14 cellular contexts compared by ENCODE assay signal in genomic region chr3:195181781-195182469, GRCh38.
DNase-seq lines count a peak whose midpoint lies in the region; ATAC-seq and TF ChIP-seq lines count a peak whose summit lies in the region.
"Had no signal": no experiment of that assay in that cellular context is flagged by ENCODE, and none has a peak within 500 bp of the region (broad histone marks: within the 10 kb centered on the region; RNA-seq: fewer than 3 reads in every experiment).

No MANE protein-coding gene starts in this region.

- peak overlapping the region; percentile 29 for H3K4me2 ChIP-seq in fibroblast of lung (ENCODE audit: extremely low read depth, insufficient read depth, low read length)

- TF ChIP-seq CTCF in fibroblast of lung (conservative IDR thresholded peaks at IDR 0.05 in 1 of 2, IDR thresholded peaks at IDR 0.05 in 1 of 2; ENCODE audit: low read depth in 1 of 2, low read length in 2 of 2) (no peak), ascending aorta (IDR thresholded peaks at IDR 0.05) (no peak)

- no peaks in the 10 kb centered on the region for H3K9me3 Mint-ChIP-seq in activated naive CD4-positive, alpha-beta T cell treated with anti-CD3 and anti-CD28 coated beads, Interleukin-2, amount 50 U/mL, for 72 hours

- H3K27me3 ChIP-seq in fibroblast of lung (ENCODE audit: control insufficient read depth, insufficient read depth, low read length) (no peaks in the 10 kb centered on the region), subcutaneous abdominal adipose tissue (ENCODE audit: control insufficient read depth in 5 of 5, insufficient read depth in 4 of 5, low read length in 5 of 5) (no peaks in the 10 kb centered on the region), ascending aorta (no peaks in the 10 kb centered on the region)
- H3K27me3 ChIP-seq: left lung, neutrophil had no signal

- peak; percentile 58 to 71 for ATAC-seq in activated naive CD4-positive, alpha-beta T cell treated with anti-CD3 and anti-CD28 coated beads, Interleukin-2, amount 50 U/mL, for 72 hours
- ATAC-seq in sciatic nerve, result no peak

- no peaks in the 10 kb centered on the region for H4K20me1 ChIP-seq in fibroblast of lung (ENCODE audit: control insufficient read depth, extremely low read depth, insufficient read depth, low read length)

- H3K79me2 ChIP-seq in fibroblast of lung (ENCODE audit: control insufficient read depth, insufficient read depth, low read length), result peaks cover 3% of the 10 kb centered on the region

- H3K4me3 ChIP-seq in SK-N-MC (peak overlapping the region; percentile 74), fibroblast of lung (replicated peaks in 1 of 4; ENCODE audit: control extremely low read depth in 1 of 4, insufficient read depth in 1 of 4, low read depth in 3 of 4, low read length in 4 of 4) (no peak overlapping the region), subcutaneous abdominal adipose tissue (ENCODE audit: low read depth in 1 of 5, low read length in 5 of 5) (no peak overlapping the region), ascending aorta (no peak overlapping the region)
- H3K4me3 ChIP-seq: HAP-1, left lung had no signal

- H3K9me3 ChIP-seq in SK-N-MC (ENCODE audit: low read depth, low read length) (no peaks in the 10 kb centered on the region), fibroblast of lung (ENCODE audit: control insufficient read depth, insufficient read depth, low read depth, low read length) (no peaks in the 10 kb centered on the region), subcutaneous abdominal adipose tissue (ENCODE audit: control insufficient read depth in 5 of 5, low read length in 5 of 5) (no peaks in the 10 kb centered on the region), ascending aorta (no peaks in the 10 kb centered on the region)
- H3K9me3 ChIP-seq: HAP-1, left lung, neutrophil had no signal

- H3K27ac ChIP-seq in SK-N-MC (no peak overlapping the region), fibroblast of lung (ENCODE audit: insufficient read depth, low read length) (peak overlapping the region; percentile 26), subcutaneous abdominal adipose tissue (ENCODE audit: low read depth, low read length) (peak overlapping the region; percentile 20), ascending aorta (no peak overlapping the region)
- H3K27ac ChIP-seq: left lung had no signal

- H3K27ac Mint-ChIP-seq in activated naive CD4-positive, alpha-beta T cell treated with anti-CD3 and anti-CD28 coated beads, Interleukin-2, amount 50 U/mL, for 72 hours, result no peak overlapping the region

- no peak for DNase-seq in activated naive CD4-positive, alpha-beta T cell treated with anti-CD3 and anti-CD28 coated beads, Interleukin-2, amount 50 U/mL, for 72 hours (ENCODE audit: low spot score in 2 of 2)
- DNase-seq in activated naive CD4-positive, alpha-beta T cell treated with anti-CD3 and anti-CD28 coated beads, Interleukin-2, amount 50 U/mL, for 16 hours, result no peak
- DNase-seq in SK-N-MC (ENCODE audit: low read depth, low spot score) (no peak), fibroblast of lung (ENCODE audit: low read depth in 2 of 2) (no peak), ascending aorta (ENCODE audit: low spot score in 2 of 2) (no peak), sciatic nerve (ENCODE audit: low spot score) (no peak), GM03348 (ENCODE audit: low spot score) (no peak)
- DNase-seq: DMS79 treated with DMSO at 0.1 percent for 48 hours, left lung, NCI-H1105 treated with DMSO at 0.1 percent for 48 hours, NCI-H510A treated with DMSO at 0.1 percent for 48 hours had no signal

- peaks cover 3% of the 10 kb centered on the region; the same call in 1 of the 2 replicates for H3K36me3 ChIP-seq in SK-N-MC (ENCODE audit: insufficient read depth, low read length)
- H3K36me3 ChIP-seq in fibroblast of lung (ENCODE audit: control insufficient read depth, insufficient read depth, low read length), result no peaks in the 10 kb centered on the region
- H3K36me3 ChIP-seq in subcutaneous abdominal adipose tissue (ENCODE audit: control insufficient read depth in 5 of 5, insufficient read depth in 5 of 5, low read length in 5 of 5), result no peaks in the 10 kb centered on the region
- no peaks in the 10 kb centered on the region for H3K36me3 ChIP-seq in ascending aorta
- H3K36me3 ChIP-seq: HAP-1, left lung, neutrophil had no signal

- H3K4me1 ChIP-seq in fibroblast of lung (ENCODE audit: control insufficient read depth, extremely low read depth, insufficient read depth, low read length) (peaks cover 11% of the 10 kb centered on the region), subcutaneous abdominal adipose tissue (ENCODE audit: control insufficient read depth in 5 of 5, insufficient read depth in 5 of 5, low read length in 5 of 5) (peaks cover 10 to 75% (median 39%) of the 10 kb centered on the region in 5 donors), ascending aorta (peaks cover 0 to 3% of the 10 kb centered on the region in 2 donors)
- H3K4me1 ChIP-seq: HAP-1 had no signal

- H2AFZ ChIP-seq in fibroblast of lung (ENCODE audit: low read length), result no peak overlapping the region

- intact Hi-C loops in ascending aorta (cut with DNase I) (no loop called here), sciatic nerve (cut with DNase I) (no loop called here)

- H3K36me3 Mint-ChIP-seq in activated naive CD4-positive, alpha-beta T cell treated with anti-CD3 and anti-CD28 coated beads, Interleukin-2, amount 50 U/mL, for 72 hours, result peaks cover 6 to 15% of the 10 kb centered on the region in 2 donors

- peak overlapping the region; percentile 75 for H3K9ac ChIP-seq in SK-N-MC (ENCODE audit: insufficient read length)
- no peak overlapping the region for H3K9ac ChIP-seq in fibroblast of lung (ENCODE audit: insufficient read depth, low read length)
- H3K9ac ChIP-seq in subcutaneous abdominal adipose tissue (ENCODE audit: low read length in 5 of 5), result peak overlapping the region in 1 of 5 donors; percentile 14

Comparison
In these comparisons a context has a peak if more than half of its experiments do, and no peak if none do; other contexts are left out.
1. H3K27ac ChIP-seq: peak in fibroblast of lung (single experiment) and subcutaneous abdominal adipose tissue (single experiment); none in SK-N-MC (single experiment) and ascending aorta (0 of 2).